12 cellular contexts compared by ENCODE assay signal in genomic region chr5:390571-391491, GRCh38. TPM values are rescaled to one million over a fixed set of nuclear protein-coding genes. Genes with fewer than 3 reads are reported as not detected.
DNase-seq lines count a peak whose midpoint lies in the region; ATAC-seq, FAIRE-seq and TF ChIP-seq lines count a peak whose summit lies in the region.
"Had no signal": no experiment of that assay in that cellular context is flagged by ENCODE, and none has a peak within 500 bp of the region (broad histone marks: within the 10 kb centered on the region; RNA-seq: fewer than 3 reads in every experiment).

No MANE protein-coding gene starts in this region.

- H3K27me3 ChIP-seq in endodermal cell (ENCODE audit: control insufficient read depth, insufficient read depth, low read length, poor library complexity, severe bottlenecking) (no peaks in the 10 kb centered on the region), small intestine (ENCODE audit: control insufficient read depth in 2 of 2, insufficient read depth in 2 of 2, low read length in 2 of 2) (no peaks in the 10 kb centered on the region)
- H3K27me3 ChIP-seq: right lobe of liver had no signal

- no peak for TF ChIP-seq POLR2A in NB4 (IDR thresholded peaks at IDR 0.05; ENCODE audit: extremely low read depth, insufficient read length)

- H3K36me3 ChIP-seq in endodermal cell (ENCODE audit: control insufficient read depth, insufficient read depth, low read length) (no peaks in the 10 kb centered on the region), small intestine (ENCODE audit: control insufficient read depth in 2 of 2, insufficient read depth in 2 of 2, low read length in 2 of 2) (no peaks in the 10 kb centered on the region)
- H3K36me3 ChIP-seq: right lobe of liver had no signal

- FAIRE-seq in small intestine (lab: Jason Lieb, UNC), result no peak

- H3K4me3 Mint-ChIP-seq in activated CD4-positive, alpha-beta T cell treated with anti-CD3 and anti-CD28 coated beads, Interleukin-2, amount 10 ng/mL, durations not matched to agents 7 days and 5 days, result peak overlapping the region; percentile 9
- no peak overlapping the region for H3K4me3 Mint-ChIP-seq in endodermal cell

- no peaks in the 10 kb centered on the region for H3K4me1 ChIP-seq in endodermal cell (ENCODE audit: control insufficient read depth, insufficient read depth, low read length)
- H3K4me1 ChIP-seq in small intestine (ENCODE audit: control insufficient read depth in 2 of 2, insufficient read depth in 1 of 2, low read depth in 1 of 2, low read length in 1 of 2), result no peaks in the 10 kb centered on the region
- H3K4me1 ChIP-seq: right lobe of liver had no signal

- POLR2A ChIA-PET in activated CD4-positive, alpha-beta T cell treated with anti-CD3 and anti-CD28 coated beads, Interleukin-2, amount 10 ng/mL, durations not matched to agents 7 days and 5 days (lab: Charles Lee), result no interaction called here

- H3K27ac ChIP-seq in endodermal cell (ENCODE audit: low read depth, low read length) (no peak overlapping the region), small intestine (ENCODE audit: low read depth in 1 of 2, low read length in 1 of 2) (no peak overlapping the region)
- H3K27ac ChIP-seq: right lobe of liver had no signal

- H3K4me3 ChIP-seq in NB4 (ENCODE audit: low read depth, low read length), result peak overlapping the region; percentile 11
- no peak overlapping the region for H3K4me3 ChIP-seq in endodermal cell (ENCODE audit: low read length)
- no peak overlapping the region for H3K4me3 ChIP-seq in small intestine (ENCODE audit: low read depth in 1 of 2, low read length in 2 of 2)
- H3K4me3 ChIP-seq: right lobe of liver had no signal

- H3K9me3 ChIP-seq in endodermal cell (ENCODE audit: control insufficient read depth, low read length) (peaks cover 4% of the 10 kb centered on the region), small intestine (ENCODE audit: control insufficient read depth, low read depth) (no peaks in the 10 kb centered on the region)
- H3K9me3 ChIP-seq: right lobe of liver had no signal

- no peak for ATAC-seq in HG02623 (IDR thresholded peaks at IDR 0.05; ENCODE audit: unreplicated experiment)

- peak; percentile 5 for DNase-seq in activated CD4-positive, alpha-beta T cell treated with anti-CD3 and anti-CD28 coated beads, Interleukin-2, amount 10 ng/mL, durations not matched to agents 7 days and 5 days
- DNase-seq in activated CD4-positive, alpha-beta T cell treated with anti-CD3 and anti-CD28 coated beads, Interleukin-2, amount 50 U/mL, for 1 hour, result no peak
- DNase-seq in NB4 (ENCODE audit: low read depth) (peak; percentile 30), endodermal cell (peak; percentile 58), small intestine (peak; percentile 38), NCI-H1436 treated with DMSO at 0.1 percent for 48 hours (lab: John Stamatoyannopoulos, UW) (no peak), HuH-7.5 (ENCODE audit: low spot score) (no peak)
- DNase-seq: ACHN; activated CD4-positive, alpha-beta T cell treated with anti-CD3 and anti-CD28 coated beads for 4 hours; NCI-H2171; right lobe of liver had no signal

- CTCF ChIA-PET in activated CD4-positive, alpha-beta T cell treated with anti-CD3 and anti-CD28 coated beads, Interleukin-2, amount 10 ng/mL, durations not matched to agents 7 days and 5 days (lab: Charles Lee), result interaction anchor here (0.8 kb wide), 1 partner anchor 17 kb away, joined by 3 read pairs; no protein-coding TSS in a partner anchor

- 68 to 78% methylated on average over 15 of the region's 37 CpGs for WGBS in endodermal cell (ENCODE audit: insufficient coverage in 1 of 2, insufficient read length in 1 of 2), 2 experiments
- WGBS in small intestine, 3 donors, result 26 to 71% (median 42%) methylated on average over 32 to 37 of the region's 37 CpGs

- TF ChIP-seq CTCF in NB4 (IDR thresholded peaks at IDR 0.05; ENCODE audit: low read depth, low read length) (no peak), endodermal cell (conservative IDR thresholded peaks at IDR 0.05) (no peak)

- peak overlapping the region; percentile 86 for H3K27ac Mint-ChIP-seq in activated CD4-positive, alpha-beta T cell treated with anti-CD3 and anti-CD28 coated beads, Interleukin-2, amount 10 ng/mL, durations not matched to agents 7 days and 5 days
- H3K27ac Mint-ChIP-seq in endodermal cell, result no peak overlapping the region

- peaks cover 22% of the 10 kb centered on the region for H3K36me3 Mint-ChIP-seq in activated CD4-positive, alpha-beta T cell treated with anti-CD3 and anti-CD28 coated beads, Interleukin-2, amount 10 ng/mL, durations not matched to agents 7 days and 5 days (ENCODE audit: low read depth)
- H3K36me3 Mint-ChIP-seq in endodermal cell (ENCODE audit: low read depth), result no peaks in the 10 kb centered on the region

- H3K4me1 Mint-ChIP-seq in activated CD4-positive, alpha-beta T cell treated with anti-CD3 and anti-CD28 coated beads, Interleukin-2, amount 10 ng/mL, durations not matched to agents 7 days and 5 days, result peaks cover 59% of the 10 kb centered on the region
- H3K4me1 Mint-ChIP-seq in endodermal cell, result peaks cover 4% of the 10 kb centered on the region

- peaks cover 4% of the 10 kb centered on the region for H3K9me3 Mint-ChIP-seq in activated CD4-positive, alpha-beta T cell treated with anti-CD3 and anti-CD28 coated beads, Interleukin-2, amount 10 ng/mL, durations not matched to agents 7 days and 5 days
- peaks cover 3% of the 10 kb centered on the region for H3K9me3 Mint-ChIP-seq in endodermal cell

- no peaks in the 10 kb centered on the region for H3K27me3 Mint-ChIP-seq in activated CD4-positive, alpha-beta T cell treated with anti-CD3 and anti-CD28 coated beads, Interleukin-2, amount 10 ng/mL, durations not matched to agents 7 days and 5 days
- H3K27me3 Mint-ChIP-seq in endodermal cell (ENCODE audit: insufficient read depth), result no peaks in the 10 kb centered on the region

- H3K9ac ChIP-seq in endodermal cell (ENCODE audit: extremely low read depth, low read length, poor library complexity, severe bottlenecking), result no peak overlapping the region

RNA-seq across cellular contexts. Expression of gene EXOC3, which starts 52.1 kb away (rescaled TPM):
- 10 to 100 TPM; 65.5 to 79.0 TPM for total RNA-seq in activated CD4-positive, alpha-beta T cell treated with anti-CD3 and anti-CD28 coated beads, Interleukin-2, amount 10 ng/mL, durations not matched to agents 7 days and 5 days
- 10 to 100 TPM; 38.6 to 53.7 TPM for total RNA-seq in endodermal cell
- 41.4 TPM for polyA plus RNA-seq in endodermal cell (2013, experiment 1 of 2)
- 38.3 TPM for polyA plus RNA-seq in endodermal cell (2013, experiment 2 of 2)
- polyA plus RNA-seq in small intestine, result 10 to 100 TPM; 47.2 to 85.7 (median 70.5) TPM

Comparison
In these comparisons a context has a peak if more than half of its experiments do, and no peak if none do; other contexts are left out.
1. DNase-seq: peak in activated CD4-positive, alpha-beta T cell treated with anti-CD3 and anti-CD28 coated beads, Interleukin-2, amount 10 ng/mL, durations not matched to agents 7 days and 5 days (single experiment), NB4 (single experiment), endodermal cell (single experiment) and small intestine (single experiment); none in activated CD4-positive, alpha-beta T cell treated with anti-CD3 and anti-CD28 coated beads, Interleukin-2, amount 50 U/mL, for 1 hour (single experiment), NCI-H1436 treated with DMSO at 0.1 percent for 48 hours (single experiment) and HuH-7.5 (single experiment).